In genomic region chr2:24359701-24360049, GRCh38 we compare ENCODE assay signal across 8 cellular contexts. TPM values are rescaled to one million over a fixed set of nuclear protein-coding genes. Genes with fewer than 3 reads are reported as not detected.
DNase-seq lines count a peak whose midpoint lies in the region; ATAC-seq and TF ChIP-seq lines count a peak whose summit lies in the region.

No MANE protein-coding gene starts in this region.

- no peaks in the 10 kb centered on the region for H3K27me3 ChIP-seq in HL-60 (ENCODE audit: insufficient read depth, poor library complexity, severe bottlenecking)

- peak overlapping the region; percentile 88 for H3K27ac Mint-ChIP-seq in activated CD4-positive, alpha-beta T cell treated with anti-CD3 and anti-CD28 coated beads for 36 hours
- H3K27ac Mint-ChIP-seq in mesothelial cell of epicardium = no peak overlapping the region

- H3K27me3 Mint-ChIP-seq in activated CD4-positive, alpha-beta T cell treated with anti-CD3 and anti-CD28 coated beads for 36 hours = no peaks in the 10 kb centered on the region
- H3K27me3 Mint-ChIP-seq in mesothelial cell of epicardium (ENCODE audit: low read depth) = no peaks in the 10 kb centered on the region

- peaks cover 35% of the 10 kb centered on the region for H3K4me1 Mint-ChIP-seq in activated CD4-positive, alpha-beta T cell treated with anti-CD3 and anti-CD28 coated beads for 36 hours
- H3K4me1 Mint-ChIP-seq in mesothelial cell of epicardium = peaks cover 13% of the 10 kb centered on the region

- peak in 3 of 4 experiments; percentile 4 to 28 (median 12) for DNase-seq in activated CD4-positive, CD25-positive, alpha-beta regulatory T cell (lab: John Stamatoyannopoulos, UW)
- no peak for DNase-seq in activated CD4-positive, CD25-positive, alpha-beta regulatory T cell treated with anti-CD3 and anti-CD28 coated beads, Interleukin-2, amount 50 U/mL, for 72 hours
- peak in 1 of 2 experiments; percentile 16 for DNase-seq in HL-60 (ENCODE audit: low read depth in 1 of 2, low spot score in 1 of 2)
- DNase-seq in activated CD4-positive, alpha-beta T cell treated with anti-CD3 and anti-CD28 coated beads for 36 hours = peak; percentile 78
- DNase-seq in effector CD4-positive, alpha-beta T cell = peak; percentile 39
- DNase-seq in mesothelial cell of epicardium (ENCODE audit: low spot score in 2 of 2, unreplicated experiment in 2 of 2) = peak in 1 of 2 experiments; percentile 40
- peak; percentile 64 for DNase-seq in stimulated activated CD8-positive, alpha-beta memory T cell treated with anti-CD3 and anti-CD28 coated beads, Interleukin-4, amount 100 ng/mL, for 48 hours
- no peak for DNase-seq in retina

- intact Hi-C loops in activated CD4-positive, alpha-beta T cell treated with anti-CD3 and anti-CD28 coated beads for 36 hours (cut with DNase I, micrococcal nuclease) = loop anchor here in 1 of 2 experiments (1.0 to 2.0 kb wide), 8 partner anchors 44 to 683 kb away; partner anchors contain the start of genes ATAD2B, CENPO, DNAJC27 and EFR3B

- ATAC-seq in activated CD4-positive, alpha-beta T cell treated with anti-CD3 and anti-CD28 coated beads for 36 hours = peak; percentile 16

- CTCF ChIA-PET in activated CD4-positive, alpha-beta T cell treated with anti-CD3 and anti-CD28 coated beads for 36 hours (lab: Charles Lee) = interaction anchor here (0.6 to 1.9 kb wide), 3 partner anchors 12 to 148 kb away, joined by 3 to 6 read pairs (median 3); no protein-coding TSS in a partner anchor

- POLR2A ChIA-PET in activated CD4-positive, alpha-beta T cell treated with anti-CD3 and anti-CD28 coated beads for 36 hours (lab: Charles Lee) = interaction anchor here (0.5 kb wide), 1 partner anchor 367 kb away, joined by 3 read pairs; no protein-coding TSS in a partner anchor

- H3K9me3 Mint-ChIP-seq in activated CD4-positive, alpha-beta T cell treated with anti-CD3 and anti-CD28 coated beads for 36 hours (ENCODE audit: low read depth) = no peaks in the 10 kb centered on the region
- H3K9me3 Mint-ChIP-seq in mesothelial cell of epicardium = no peaks in the 10 kb centered on the region

- H3K4me3 ChIP-seq in HL-60 (replicated peaks; ENCODE audit: insufficient read depth, low read length) = peak overlapping the region; percentile 85

- TF ChIP-seq CTCF in HL-60 (IDR thresholded peaks at IDR 0.05; ENCODE audit: insufficient read depth, low read length) = no peak
- TF ChIP-seq CTCF in mesothelial cell of epicardium (IDR thresholded peaks at IDR 0.05; ENCODE audit: unreplicated experiment) = no peak

- H3K36me3 Mint-ChIP-seq in activated CD4-positive, alpha-beta T cell treated with anti-CD3 and anti-CD28 coated beads for 36 hours (ENCODE audit: low read depth) = peaks cover 5% of the 10 kb centered on the region
- peaks cover 3% of the 10 kb centered on the region for H3K36me3 Mint-ChIP-seq in mesothelial cell of epicardium

- peak overlapping the region; percentile 84 for H3K4me3 Mint-ChIP-seq in activated CD4-positive, alpha-beta T cell treated with anti-CD3 and anti-CD28 coated beads for 36 hours
- H3K4me3 Mint-ChIP-seq in mesothelial cell of epicardium = peak overlapping the region; percentile 78

- peak overlapping the region; percentile 78 for H3K27ac ChIP-seq in HL-60 (replicated peaks)

RNA-seq across cellular contexts. Expression of gene ITSN2, which starts 0.7 kb away (rescaled TPM):
- total RNA-seq in activated CD4-positive, alpha-beta T cell treated with anti-CD3 and anti-CD28 coated beads for 36 hours = 10 to 100 TPM; 46.0 to 49.6 TPM
- total RNA-seq in mesothelial cell of epicardium = 19.6 to 21.7 TPM (median 21.6 TPM) in 3 replicates

Comparison
In these comparisons a context has a peak if more than half of its experiments do, and no peak if none do; other contexts are left out.
1. DNase-seq: peak in activated CD4-positive, CD25-positive, alpha-beta regulatory T cell (3 of 4), activated CD4-positive, alpha-beta T cell treated with anti-CD3 and anti-CD28 coated beads for 36 hours (single experiment), effector CD4-positive, alpha-beta T cell (single experiment) and stimulated activated CD8-positive, alpha-beta memory T cell treated with anti-CD3 and anti-CD28 coated beads, Interleukin-4, amount 100 ng/mL, for 48 hours (single experiment); none in activated CD4-positive, CD25-positive, alpha-beta regulatory T cell treated with anti-CD3 and anti-CD28 coated beads, Interleukin-2, amount 50 U/mL, for 72 hours (single experiment) and retina (single experiment).